In the genomic region with DNA sequence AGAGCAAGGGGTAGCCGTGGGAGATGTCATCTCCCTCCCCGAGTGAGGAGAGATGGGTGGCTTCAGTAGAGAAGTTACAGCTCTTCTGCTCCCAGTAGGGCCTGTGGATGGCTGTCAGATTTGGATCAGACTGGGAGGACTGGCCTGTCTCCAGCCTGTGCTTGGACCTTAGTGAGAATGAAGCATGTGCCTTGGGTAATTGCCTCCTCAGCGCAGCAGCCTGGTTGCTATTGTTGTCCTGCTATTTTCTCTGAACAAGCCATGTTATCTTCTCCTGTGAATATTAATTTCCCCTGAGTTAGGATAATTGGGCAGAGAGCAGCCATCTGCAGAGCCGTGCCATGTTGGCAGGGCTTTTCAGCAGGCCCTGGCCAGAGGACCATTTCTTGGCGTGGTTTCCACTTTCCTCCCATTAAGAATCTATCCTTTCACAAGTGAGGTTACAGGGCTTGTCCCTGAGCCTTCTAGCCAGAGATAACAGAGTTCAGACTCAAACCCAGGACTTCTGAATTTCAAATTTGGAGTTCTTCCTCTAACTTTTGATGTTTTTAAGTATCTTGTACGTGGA, we compare ENCODE assay signal across 21 cellular contexts.
"Had no signal": no experiment of that assay in that cellular context is flagged by ENCODE, and none has a peak within 500 bp of the region (broad histone marks: within the 10 kb centered on the region; RNA-seq: fewer than 3 reads in every experiment).

No MANE protein-coding gene starts in this region.

- H3K27me3 Mint-ChIP-seq: activated B cell treated with CpG ODN at 0.5 μM for 24 hours; activated CD4-positive, alpha-beta T cell treated with anti-CD3 and anti-CD28 coated beads for 36 hours; activated naive CD8-positive, alpha-beta T cell; activated T-cell treated with anti-CD3 and anti-CD28 coated beads, Interleukin-2, amount 50 U/mL, for 24 hours; stimulated activated naive CD8-positive, alpha-beta T cell treated with anti-CD3 and anti-CD28 coated beads, Interleukin-15, amount 100 ng/mL, for 72 hours had no signal

- H3K4me1 Mint-ChIP-seq: activated B cell treated with CpG ODN at 0.5 μM for 24 hours; activated CD4-positive, alpha-beta T cell treated with anti-CD3 and anti-CD28 coated beads for 36 hours; stimulated activated effector memory CD8-positive, alpha-beta T cell treated with anti-CD3 and anti-CD28 coated beads, Interleukin-12 subunit alpha, Interleukin-12 subunit beta, amount 100 ng/mL, for 72 hours; stimulated activated naive CD8-positive, alpha-beta T cell treated with anti-CD3 and anti-CD28 coated beads, Interleukin-15, amount 100 ng/mL, for 72 hours; T-helper 17 cell had no signal

- ATAC-seq: activated CD4-positive, alpha-beta T cell treated with anti-CD3 and anti-CD28 coated beads for 36 hours; foreskin keratinocyte; sciatic nerve; stimulated activated effector memory CD8-positive, alpha-beta T cell treated with anti-CD3 and anti-CD28 coated beads, Interleukin-12 subunit alpha, Interleukin-12 subunit beta, amount 100 ng/mL, for 72 hours; stimulated activated naive CD8-positive, alpha-beta T cell treated with anti-CD3 and anti-CD28 coated beads, Interleukin-15, amount 100 ng/mL, for 72 hours; T-helper 17 cell had no signal

- H3K4me3 Mint-ChIP-seq: activated B cell treated with CpG ODN at 0.5 μM for 24 hours; activated CD4-positive, alpha-beta T cell treated with anti-CD3 and anti-CD28 coated beads for 36 hours; activated naive CD8-positive, alpha-beta T cell; activated T-cell treated with anti-CD3 and anti-CD28 coated beads, Interleukin-2, amount 50 U/mL, for 24 hours; nephron; stimulated activated effector memory CD8-positive, alpha-beta T cell treated with anti-CD3 and anti-CD28 coated beads, Interleukin-12 subunit alpha, Interleukin-12 subunit beta, amount 100 ng/mL, for 72 hours; stimulated activated naive CD8-positive, alpha-beta T cell treated with anti-CD3 and anti-CD28 coated beads, Interleukin-15, amount 100 ng/mL, for 72 hours; T-helper 17 cell had no signal

- H3K36me3 Mint-ChIP-seq: activated naive CD8-positive, alpha-beta T cell; stimulated activated effector memory CD8-positive, alpha-beta T cell treated with anti-CD3 and anti-CD28 coated beads, Interleukin-12 subunit alpha, Interleukin-12 subunit beta, amount 100 ng/mL, for 72 hours had no signal

- H3K9me3 Mint-ChIP-seq: activated B cell treated with CpG ODN at 0.5 μM for 24 hours; activated T-cell treated with anti-CD3 and anti-CD28 coated beads, Interleukin-2, amount 50 U/mL, for 24 hours; activated T-helper 2 cell treated with anti-CD3 and anti-CD28 coated beads, Interferon-gamma antibody, Interleukin-2, Interleukin-4, amounts not matched to agents 10 μg/mL and 5 μg/mL and 100 μg/mL, durations not matched to agents 14 hours and 24 hours and 36 hours; nephron had no signal

- H3K27ac Mint-ChIP-seq: activated B cell treated with CpG ODN at 0.5 μM for 24 hours; activated CD4-positive, alpha-beta T cell treated with anti-CD3 and anti-CD28 coated beads for 36 hours; activated naive CD8-positive, alpha-beta T cell; activated T-cell treated with anti-CD3 and anti-CD28 coated beads, Interleukin-2, amount 50 U/mL, for 24 hours; activated T-helper 2 cell treated with anti-CD3 and anti-CD28 coated beads, Interferon-gamma antibody, Interleukin-2, Interleukin-4, amounts not matched to agents 10 μg/mL and 5 μg/mL and 100 μg/mL, durations not matched to agents 14 hours and 24 hours and 36 hours; stimulated activated effector memory CD8-positive, alpha-beta T cell treated with anti-CD3 and anti-CD28 coated beads, Interleukin-12 subunit alpha, Interleukin-12 subunit beta, amount 100 ng/mL, for 72 hours; stimulated activated naive CD8-positive, alpha-beta T cell treated with anti-CD3 and anti-CD28 coated beads, Interleukin-15, amount 100 ng/mL, for 72 hours; T-helper 17 cell had no signal

- DNase-seq: activated B cell treated with CpG ODN at 0.5 μM for 24 hours; activated CD4-positive, alpha-beta T cell treated with anti-CD3 and anti-CD28 coated beads for 36 hours; activated CD4-positive, alpha-beta T cell treated with anti-CD3 and anti-CD28 coated beads, Interleukin-2, amount 50 U/mL, for 4 hours; activated CD8-positive, alpha-beta memory T cell treated with anti-CD3 and anti-CD28 coated beads for 24 hours; activated CD8-positive, alpha-beta memory T cell treated with anti-CD3 and anti-CD28 coated beads, Interleukin-2, amount 50 U/mL, for 4 hours; activated naive CD4-positive, alpha-beta T cell; activated T-cell treated with anti-CD3 and anti-CD28 coated beads, Interleukin-2, amount 50 U/mL, for 24 hours; adrenal gland; effector CD4-positive, alpha-beta T cell; erythroblast; foreskin keratinocyte; mesenchymal stem cell; small intestine; stimulated activated CD4-positive, alpha-beta T cell treated with anti-CD3 and anti-CD28 coated beads, Interleukin-2, amount 100 ng/mL, for 24 hours; stimulated activated naive CD8-positive, alpha-beta T cell treated with anti-CD3 and anti-CD28 coated beads, Interleukin-15, amount 100 ng/mL, for 72 hours; T-helper 17 cell had no signal
